8 cellular contexts compared by ENCODE assay signal in the genomic region with DNA sequence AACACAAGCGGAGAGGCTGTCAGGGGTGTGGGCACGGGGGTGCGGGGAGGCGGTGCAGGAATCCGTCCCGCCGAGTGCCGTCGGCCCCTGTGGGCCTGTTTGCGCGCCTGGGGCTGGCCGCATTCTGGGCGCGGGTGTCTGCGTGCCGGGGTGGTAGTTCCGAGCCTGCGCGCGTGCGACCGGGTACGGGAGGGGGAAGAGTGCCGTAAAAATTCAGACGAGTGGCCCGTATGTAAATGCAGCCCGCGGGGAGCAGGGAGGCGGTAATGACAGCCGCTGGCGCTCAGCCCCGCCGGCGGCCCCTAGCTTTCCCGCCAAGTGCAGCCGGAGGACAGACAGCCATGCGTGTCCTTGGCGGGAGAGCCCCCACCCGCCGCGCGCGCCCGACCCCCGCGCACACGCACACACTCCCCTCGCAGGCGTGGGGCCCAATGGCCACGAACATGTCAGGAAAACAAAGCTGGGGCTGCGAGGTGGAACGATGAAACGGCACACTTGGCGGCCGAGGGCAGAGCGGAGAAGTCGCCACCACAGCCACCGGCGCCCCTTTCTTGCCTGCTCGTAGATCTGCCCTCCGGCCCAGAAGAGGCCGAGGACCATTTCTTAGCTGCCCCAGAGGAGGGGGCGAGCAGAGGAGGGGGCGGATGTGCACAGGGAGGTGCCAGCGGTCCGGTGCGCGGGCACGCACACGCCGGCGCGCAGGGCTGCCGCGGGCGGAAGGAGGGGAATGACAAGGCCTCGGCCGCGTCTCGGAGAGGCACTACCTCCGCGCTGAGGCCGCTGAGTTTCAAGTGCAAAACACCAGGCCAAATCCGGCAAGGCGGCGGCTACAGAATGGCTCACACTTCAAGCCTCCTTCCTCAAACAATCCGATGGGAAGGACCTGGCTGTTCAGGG.
DNase-seq lines count a peak whose midpoint lies in the region; ATAC-seq and TF ChIP-seq lines count a peak whose summit lies in the region.

No MANE protein-coding gene starts in this region.

- H3K4me3 ChIP-seq in BLaER1 (peak overlapping the region; percentile 52), adrenal gland (peak overlapping the region in 3 of 4 donors; percentile 24 to 54 (median 53))

- H3K9me3 Mint-ChIP-seq in stimulated activated memory B cell treated with anti-CD40 and anti-IgM and Interleukin-4, amounts not matched to agents 10 μg/mL and 1 μg/mL and 100 μg/mL, for 72 hours = peaks cover 8% of the 10 kb centered on the region

- H3K36me3 ChIP-seq in BLaER1 (no peaks in the 10 kb centered on the region), adrenal gland (replicated peaks in 1 of 2) (no peaks in the 10 kb centered on the region)

- peaks cover 6% of the 10 kb centered on the region for H3K36me3 Mint-ChIP-seq in stimulated activated memory B cell treated with anti-CD40 and anti-IgM and Interleukin-4, amounts not matched to agents 10 μg/mL and 1 μg/mL and 100 μg/mL, for 72 hours

- H3K27ac ChIP-seq in BLaER1 (no peak overlapping the region), adrenal gland (peak overlapping the region in 4 of 5 donors; percentile 64 to 95 (median 91))

- H3K9me3 ChIP-seq in BLaER1 = peaks cover 12% of the 10 kb centered on the region; the same call in 1 of the 2 replicates
- no peaks in the 10 kb centered on the region for H3K9me3 ChIP-seq in adrenal gland (replicated peaks in 1 of 3)

- H3K27me3 ChIP-seq in BLaER1 (peaks cover 100% of the 10 kb centered on the region), adrenal gland (peaks cover 32% of the 10 kb centered on the region)

- H4K20me1 ChIP-seq in BLaER1 = peaks cover 96% of the 10 kb centered on the region

- intact Hi-C loops in adrenal gland (cut with DNase I) = loop anchor here in 1 of 2 donors (5.0 kb wide), 1 partner anchor 532 kb away; no protein-coding TSS in a partner anchor

- H3K27me3 Mint-ChIP-seq in stimulated activated memory B cell treated with anti-CD40 and anti-IgM and Interleukin-4, amounts not matched to agents 10 μg/mL and 1 μg/mL and 100 μg/mL, for 72 hours = peaks cover 86% of the 10 kb centered on the region

- H3K4me3 Mint-ChIP-seq in stimulated activated memory B cell treated with anti-CD40 and anti-IgM and Interleukin-4, amounts not matched to agents 10 μg/mL and 1 μg/mL and 100 μg/mL, for 72 hours = peak overlapping the region; percentile 77

- ATAC-seq in HG03025 (IDR thresholded peaks at IDR 0.05; ENCODE audit: low FRiP score, unreplicated experiment) = peak; percentile 65
- ATAC-seq in stimulated activated memory B cell treated with anti-CD40 and anti-IgM and Interleukin-4, amounts not matched to agents 10 μg/mL and 1 μg/mL and 100 μg/mL, for 72 hours = peak; percentile 71
- no peak for ATAC-seq in esophagus mucosa

- WGBS in adrenal gland, 4 donors = 1 to 4% (median 2%) methylated on average over 27 to 87 of the region's 87 CpGs

- H3K4me1 Mint-ChIP-seq in stimulated activated memory B cell treated with anti-CD40 and anti-IgM and Interleukin-4, amounts not matched to agents 10 μg/mL and 1 μg/mL and 100 μg/mL, for 72 hours = peaks cover 27% of the 10 kb centered on the region

- no peak for TF ChIP-seq CTCF in adrenal gland (IDR thresholded peaks at IDR 0.05)

- DNase-seq in NCI-H460 (ENCODE audit: extremely low read depth, low read depth) (peak; percentile 47), adrenal gland (peak; percentile 62 to 87 (median 75)), iPS-NIHi11 (ENCODE audit: low spot score) (peak; percentile 46)

- peak overlapping the region; percentile 57 for H3K27ac Mint-ChIP-seq in stimulated activated memory B cell treated with anti-CD40 and anti-IgM and Interleukin-4, amounts not matched to agents 10 μg/mL and 1 μg/mL and 100 μg/mL, for 72 hours

- TF ChIP-seq POLR2A in GM18526 (IDR thresholded peaks at IDR 0.05; ENCODE audit: extremely low read depth, insufficient read length) = peak; percentile 40
- peak; percentile 54 to 59 for TF ChIP-seq POLR2A in adrenal gland (IDR thresholded peaks at IDR 0.05)

- H3K4me1 ChIP-seq in BLaER1 (peaks cover 19% of the 10 kb centered on the region), adrenal gland (replicated peaks in 1 of 2) (peaks cover 8 to 21% of the 10 kb centered on the region in 2 donors)

- peak overlapping the region; percentile 66 for H3K4me2 ChIP-seq in BLaER1

- H3K9ac ChIP-seq in BLaER1 = no peak overlapping the region
